In the genomic region with DNA sequence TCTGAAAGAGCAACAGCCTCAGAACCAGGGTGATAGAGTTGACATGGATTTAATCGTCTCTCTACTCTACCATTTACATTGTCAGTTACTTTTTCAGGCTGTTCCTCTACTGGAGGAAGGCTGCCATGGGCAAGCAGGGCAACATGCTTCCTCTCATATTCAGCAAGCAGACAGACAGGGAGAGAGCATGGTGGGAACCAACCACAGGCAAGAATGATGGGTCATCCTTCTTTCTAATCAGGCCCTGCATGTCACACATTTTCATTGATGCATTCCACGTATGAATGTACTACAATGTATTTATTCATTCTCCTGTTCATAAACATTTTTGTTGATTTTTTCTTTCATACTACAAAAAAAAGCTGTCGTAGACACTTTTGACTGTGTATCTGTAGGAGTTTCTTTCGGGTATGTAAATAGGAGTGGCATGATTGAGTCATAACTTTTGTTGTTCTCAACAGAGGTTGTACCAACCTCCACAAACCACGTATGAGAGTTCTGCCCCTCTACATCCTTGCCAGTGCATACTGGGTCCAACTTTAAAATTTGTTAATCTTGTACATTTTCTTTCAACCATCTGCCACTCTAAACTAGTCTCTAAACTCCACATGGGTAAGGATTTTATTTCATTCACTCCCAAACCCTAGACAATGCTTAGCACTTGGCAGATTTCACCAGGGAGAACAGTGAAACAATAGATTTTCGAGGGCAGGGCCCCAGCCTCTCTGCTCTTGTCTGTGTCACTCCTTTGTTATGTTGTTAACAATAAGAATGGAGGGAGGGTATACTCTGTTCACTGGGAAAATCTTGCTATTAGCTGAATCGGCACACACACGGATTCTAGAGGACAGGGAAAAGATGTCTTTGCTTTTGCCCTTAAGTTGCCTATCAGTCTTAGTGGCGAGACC, we compare ENCODE assay signal across 1 cellular context.
A peak's percentile ranks its signal among the peaks of the same experiment; 100 is the strongest.
TF ChIP-seq lines count a peak whose summit lies in the region.

No MANE protein-coding gene starts in this region.

TF ChIP-seq in K562, 482 proteins besides CTCF, POLR2A, EP300 and RAD21:
- TF ChIP-seq ZNF316 (IDR thresholded peaks at IDR 0.05) (peak; percentile 35; the same call in 1 of the 2 replicates), ZNF140 (CRISPR knock-in tag; IDR thresholded peaks at IDR 0.05) (no peak), RCOR1 (IDR thresholded peaks at IDR 0.05; ENCODE audit: borderline replicate concordance in 1 of 2, low read depth in 2 of 2, low read length in 2 of 2) (no peak), C11orf30 (IDR thresholded peaks at IDR 0.05; ENCODE audit: low read depth) (0 out of 2 replicates have a peak, but pooled peaks have one; percentile 5)
TF ChIP-seq in K562: peak in this region for 2.
